1 cellular context compared by ENCODE assay signal in the genomic region with DNA sequence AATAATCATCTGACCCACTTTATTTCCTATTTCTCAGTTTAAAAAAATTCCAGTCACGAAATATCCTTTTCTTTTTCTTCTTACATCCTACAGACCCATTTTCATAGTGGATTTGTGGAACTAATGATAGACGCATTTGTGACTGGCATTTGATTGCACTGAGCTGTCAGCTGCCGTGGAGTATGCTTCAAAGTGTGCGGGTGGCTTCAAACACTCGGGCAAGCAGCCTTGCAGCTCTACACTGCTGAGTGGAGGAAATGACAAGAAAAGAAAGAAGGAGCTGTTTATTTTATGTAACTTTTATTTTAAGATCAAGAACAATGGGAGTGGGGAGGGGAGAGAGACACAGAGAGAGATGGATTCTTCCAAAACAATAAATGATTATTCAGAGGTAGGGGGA.
TF ChIP-seq lines count a peak whose summit lies in the region.

No MANE protein-coding gene starts in this region.

TF ChIP-seq in endothelial cell of umbilical vein, 7 proteins besides CTCF, POLR2A, EP300 and RAD21 (continued from another document):
- no peak for TF ChIP-seq MAX (IDR thresholded peaks at IDR 0.05; ENCODE audit: insufficient read depth, insufficient read length)
- no peak for TF ChIP-seq GATA2 (IDR thresholded peaks at IDR 0.05; ENCODE audit: insufficient read depth, insufficient read length, low read depth, low read length)
- TF ChIP-seq JUN (IDR thresholded peaks at IDR 0.05; ENCODE audit: borderline replicate concordance, insufficient read depth, insufficient read length, low read depth): no peak
